8 cellular contexts compared by ENCODE assay signal in the genomic region with DNA sequence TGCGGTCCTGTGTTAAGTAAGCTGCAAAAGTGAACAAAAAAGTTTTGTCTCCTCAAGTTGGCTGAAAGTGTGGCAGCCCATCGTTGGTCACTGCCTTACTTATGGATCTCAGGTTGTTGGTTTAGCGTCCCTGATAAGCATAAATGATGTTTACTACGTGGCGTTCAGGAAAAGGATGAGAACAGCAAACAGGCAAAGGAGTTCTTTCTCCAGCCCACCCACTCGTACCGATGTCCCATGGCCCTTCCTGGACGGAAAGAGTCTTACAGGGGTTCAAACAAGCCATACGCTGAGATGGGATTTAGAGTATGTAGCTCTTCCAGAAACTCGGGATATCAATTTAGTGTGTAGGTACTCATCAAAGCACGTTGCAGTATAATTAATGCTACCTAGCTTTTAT. TPM values are rescaled to one million over a fixed set of nuclear protein-coding genes. Genes with fewer than 3 reads are reported as not detected.
DNase-seq lines count a peak whose midpoint lies in the region; ATAC-seq, FAIRE-seq and TF ChIP-seq lines count a peak whose summit lies in the region.

No MANE protein-coding gene starts in this region.

- peak overlapping the region in 1 of 2 donors; percentile 60 for H3K9ac ChIP-seq in kidney (ENCODE audit: low read length in 2 of 2)

- CTCF ChIA-PET in activated CD8-positive, alpha-beta T cell treated with anti-CD3 and anti-CD28 coated beads for 36 hours (lab: Charles Lee), result interaction anchor here (1.6 to 5.7 kb wide), 2 partner anchors 9 to 63 kb away, joined by 4 to 32 read pairs; partner anchors contain the start of gene NFIL3

- DNase-seq in activated CD8-positive, alpha-beta memory T cell treated with anti-CD3 and anti-CD28 coated beads for 24 hours, result peak; percentile 63
- DNase-seq in activated CD8-positive, alpha-beta memory T cell treated with anti-CD3 and anti-CD28 coated beads, Interleukin-2, amount 50 U/mL, for 4 hours, result no peak
- no peak for DNase-seq in activated CD8-positive, alpha-beta T cell treated with anti-CD3 and anti-CD28 coated beads for 36 hours
- DNase-seq in kidney (no peak), GM19238 (ENCODE audit: insufficient read length, low spot score) (no peak), NCI-H1436 (lab: John Stamatoyannopoulos, UW) (no peak)

- H3K36me3 Mint-ChIP-seq in activated CD8-positive, alpha-beta T cell treated with anti-CD3 and anti-CD28 coated beads for 36 hours (ENCODE audit: low read depth), result peaks cover 33% of the 10 kb centered on the region

- FAIRE-seq in kidney (lab: Jason Lieb, UNC), result no peak

- H3K27ac Mint-ChIP-seq in activated CD8-positive, alpha-beta T cell treated with anti-CD3 and anti-CD28 coated beads for 36 hours, result peak overlapping the region; percentile 85

- intact Hi-C loops in activated CD8-positive, alpha-beta T cell treated with anti-CD3 and anti-CD28 coated beads for 36 hours (cut with micrococcal nuclease), result no loop called here
- intact Hi-C loops in kidney (cut with DNase I), result no loop called here

- H3K9me3 ChIP-seq in kidney (ENCODE audit: control insufficient read depth in 1 of 2, low read length in 2 of 2) (no peaks in the 10 kb centered on the region), thymus (ENCODE audit: control insufficient read depth) (peaks cover 2% of the 10 kb centered on the region)

- no peaks in the 10 kb centered on the region for H3K27me3 Mint-ChIP-seq in activated CD8-positive, alpha-beta T cell treated with anti-CD3 and anti-CD28 coated beads for 36 hours

- H3K4me1 Mint-ChIP-seq in activated CD8-positive, alpha-beta T cell treated with anti-CD3 and anti-CD28 coated beads for 36 hours (ENCODE audit: low read depth), result peaks cover 39% of the 10 kb centered on the region

- H3K4me3 ChIP-seq in kidney (ENCODE audit: low read length in 2 of 2), result peak overlapping the region; percentile 71 to 89
- peak overlapping the region; percentile 95 for H3K4me3 ChIP-seq in thymus (ENCODE audit: low read length)

- peak overlapping the region; percentile 89 for H3K4me3 Mint-ChIP-seq in activated CD8-positive, alpha-beta T cell treated with anti-CD3 and anti-CD28 coated beads for 36 hours

- peaks cover 0 to under 1% of the 10 kb centered on the region in 2 donors for H3K36me3 ChIP-seq in kidney (ENCODE audit: control insufficient read depth in 1 of 2, insufficient read depth in 2 of 2, low read length in 2 of 2)
- no peaks in the 10 kb centered on the region for H3K36me3 ChIP-seq in thymus (ENCODE audit: control insufficient read depth, insufficient read depth)

- no peaks in the 10 kb centered on the region for H3K9me3 Mint-ChIP-seq in activated CD8-positive, alpha-beta T cell treated with anti-CD3 and anti-CD28 coated beads for 36 hours

- POLR2A ChIA-PET in activated CD8-positive, alpha-beta T cell treated with anti-CD3 and anti-CD28 coated beads for 36 hours (lab: Charles Lee), result interaction anchor here (0.6 to 5.4 kb wide), 8 partner anchors 11 to 87 kb away, joined by 3 to 28 read pairs (median 6); no protein-coding TSS in a partner anchor

- H3K27me3 ChIP-seq in thymus (ENCODE audit: control insufficient read depth, insufficient read depth), result no peaks in the 10 kb centered on the region

- H3K4me1 ChIP-seq in kidney (ENCODE audit: control insufficient read depth in 1 of 2, insufficient read depth in 1 of 2, low read depth in 1 of 2, low read length in 2 of 2) (peaks cover 14 to 16% of the 10 kb centered on the region in 2 donors), thymus (ENCODE audit: control insufficient read depth, insufficient read depth, low read length) (peaks cover 9% of the 10 kb centered on the region)

- no peak for TF ChIP-seq CTCF in activated CD8-positive, alpha-beta T cell treated with anti-CD3 and anti-CD28 coated beads for 36 hours (IDR thresholded peaks at IDR 0.05)
- TF ChIP-seq CTCF in kidney (IDR thresholded peaks at IDR 0.05; ENCODE audit: borderline replicate concordance, extremely low read depth, insufficient read depth), result no peak

- H3K27ac ChIP-seq in kidney (ENCODE audit: low read depth in 2 of 2, low read length in 2 of 2) (peak overlapping the region; percentile 33 to 45), thymus (ENCODE audit: low read depth) (no peak overlapping the region)

- WGBS in thymus, result 86% methylated on average over 11 of the region's 11 CpGs

- no peak for ATAC-seq in activated CD8-positive, alpha-beta T cell treated with anti-CD3 and anti-CD28 coated beads for 36 hours
- no peak for ATAC-seq in HG03196 (IDR thresholded peaks at IDR 0.05; ENCODE audit: unreplicated experiment)

RNA-seq across cellular contexts. Expression of gene AUH, which starts 0.5 kb away (rescaled TPM):
- 10 to 100 TPM; 30.8 to 31.1 TPM for total RNA-seq in activated CD8-positive, alpha-beta T cell treated with anti-CD3 and anti-CD28 coated beads for 36 hours
- 31.6 TPM for total RNA-seq in kidney
- polyA plus RNA-seq in kidney (ENCODE audit: insufficient read depth, low read depth, low replicate concordance) (63.5 TPM), thymus (41.5 TPM)
